23 cellular contexts compared by ENCODE assay signal in the genomic region with DNA sequence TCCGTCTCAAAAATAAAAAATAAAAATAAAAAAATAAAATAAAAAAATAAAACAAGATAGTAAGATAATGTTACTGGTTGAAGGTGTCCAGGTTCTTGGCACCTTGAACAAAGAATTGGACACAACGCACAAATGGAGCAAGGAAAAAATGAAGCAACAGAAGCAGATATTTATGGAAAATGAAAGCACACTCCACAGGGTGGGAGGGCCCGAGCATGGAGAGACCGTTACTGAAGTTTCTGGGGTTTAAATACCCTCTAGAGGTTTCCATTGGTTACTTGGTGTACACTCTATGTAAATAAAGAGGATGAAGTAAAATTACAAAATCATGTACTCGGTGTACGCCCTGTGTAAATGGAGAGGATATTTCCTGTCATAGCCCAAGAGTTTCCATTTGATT.
"Had no signal": no experiment of that assay in that cellular context is flagged by ENCODE, and none has a peak within 500 bp of the region (broad histone marks: within the 10 kb centered on the region; RNA-seq: fewer than 3 reads in every experiment).

No MANE protein-coding gene starts in this region.

- H3K9ac ChIP-seq: KMS-11 had no signal

- H3K27ac Mint-ChIP-seq: activated CD4-positive, alpha-beta memory T cell treated with anti-CD3 and anti-CD28 coated beads for 36 hours; activated CD4-positive, alpha-beta T cell treated with anti-CD3 and anti-CD28 coated beads, Interleukin-2, amount 10 ng/mL, durations not matched to agents 24 days and 14 days; activated naive CD4-positive, alpha-beta T cell treated with anti-CD3 and anti-CD28 coated beads, Interleukin-2, amount 50 U/mL, for 24 hours; IgD-negative memory B cell; T-helper 1 cell treated with Interleukin-12 subunit alpha and Interleukin-12 subunit beta and Interleukin-4 antibody, amounts not matched to agents 30 μg/mL and 1 μg/mL, for 36 hours; WTC11 had no signal

- H3K36me3 Mint-ChIP-seq: activated CD4-positive, alpha-beta memory T cell treated with anti-CD3 and anti-CD28 coated beads for 36 hours; activated naive CD4-positive, alpha-beta T cell treated with anti-CD3 and anti-CD28 coated beads, Interleukin-2, amount 50 U/mL, for 24 hours; IgD-negative memory B cell had no signal

- H3K4me3 Mint-ChIP-seq: activated CD4-positive, alpha-beta memory T cell treated with anti-CD3 and anti-CD28 coated beads for 36 hours; activated CD4-positive, alpha-beta T cell treated with anti-CD3 and anti-CD28 coated beads, Interleukin-2, amount 10 ng/mL, durations not matched to agents 24 days and 14 days; activated naive CD4-positive, alpha-beta T cell treated with anti-CD3 and anti-CD28 coated beads, Interleukin-2, amount 50 U/mL, for 24 hours; IgD-negative memory B cell; T-helper 1 cell treated with Interleukin-12 subunit alpha and Interleukin-12 subunit beta and Interleukin-4 antibody, amounts not matched to agents 30 μg/mL and 1 μg/mL, for 36 hours; WTC11 had no signal

- H3K4me2 ChIP-seq: KMS-11 had no signal

- H3K27me3 ChIP-seq: breast epithelium had no signal

- H3K4me1 ChIP-seq: breast epithelium had no signal

- H3K4me3 ChIP-seq: breast epithelium had no signal

- H3K9me3 Mint-ChIP-seq: activated CD4-positive, alpha-beta memory T cell treated with anti-CD3 and anti-CD28 coated beads for 36 hours; activated CD4-positive, alpha-beta T cell treated with anti-CD3 and anti-CD28 coated beads, Interleukin-2, amount 10 ng/mL, durations not matched to agents 24 days and 14 days; activated naive CD4-positive, alpha-beta T cell treated with anti-CD3 and anti-CD28 coated beads, Interleukin-2, amount 50 U/mL, for 24 hours; T-helper 1 cell treated with Interleukin-12 subunit alpha and Interleukin-12 subunit beta and Interleukin-4 antibody, amounts not matched to agents 30 μg/mL and 1 μg/mL, for 36 hours had no signal

- H3K36me3 ChIP-seq: breast epithelium had no signal

- H3K9me3 ChIP-seq: breast epithelium had no signal

- DNase-seq: activated CD4-positive, alpha-beta memory T cell treated with anti-CD3 and anti-CD28 coated beads for 36 hours; activated CD4-positive, alpha-beta T cell treated with anti-CD3 and anti-CD28 coated beads for 1 hour; activated CD4-positive, alpha-beta T cell treated with anti-CD3 and anti-CD28 coated beads, Interleukin-2, amount 10 ng/mL, durations not matched to agents 24 days and 14 days; activated CD8-positive, alpha-beta memory T cell treated with anti-CD3 and anti-CD28 coated beads for 24 hours; activated naive CD4-positive, alpha-beta T cell; aorta; caudate nucleus; NCI-H1092; NCI-H1417; NCI-H1930; NCI-H2171; NCI-H226; NCI-H526; NCI-H774; NK-92 treated with Interleukin-12 subunit alpha and Interleukin-12 subunit beta, amount 100 ng/mL, for 24 hours; PC-3; SHP77 had no signal

- H3K4me1 Mint-ChIP-seq: activated naive CD4-positive, alpha-beta T cell treated with anti-CD3 and anti-CD28 coated beads, Interleukin-2, amount 50 U/mL, for 24 hours had no signal

- H3K27ac ChIP-seq: breast epithelium, KMS-11 had no signal

- ATAC-seq: PC-3, WTC11 had no signal
